24 cellular contexts compared by ENCODE assay signal in the genomic region with DNA sequence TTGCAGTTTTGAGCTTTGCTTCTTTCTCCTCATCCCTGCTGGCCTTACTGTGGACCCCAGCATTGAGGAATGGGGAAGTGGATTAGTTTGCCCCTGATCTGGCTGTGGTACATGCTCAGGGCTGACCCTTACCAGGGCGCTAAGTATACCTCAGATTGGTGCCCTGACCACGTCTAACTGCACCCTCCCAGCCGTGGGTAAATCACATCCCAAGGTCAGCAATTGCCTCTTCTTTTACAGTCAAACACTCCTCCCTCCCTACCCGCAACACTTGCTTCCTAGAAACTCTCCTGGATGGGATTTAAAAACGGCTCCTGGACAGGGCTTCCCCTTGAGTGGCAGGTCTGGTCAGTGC.
"Had no signal": no experiment of that assay in that cellular context is flagged by ENCODE, and none has a peak within 500 bp of the region (broad histone marks: within the 10 kb centered on the region; RNA-seq: fewer than 3 reads in every experiment).

No MANE protein-coding gene starts in this region.

- H2AFZ ChIP-seq: neural progenitor cell had no signal

- H3K4me2 ChIP-seq: neural progenitor cell, smooth muscle cell had no signal

- H3K4me3 ChIP-seq: coronary artery, esophagus squamous epithelium, neural progenitor cell, prostate gland, right atrium auricular region, smooth muscle cell, stomach, thyroid gland had no signal

- H3K9ac ChIP-seq: neural progenitor cell had no signal

- DNase-seq: dermis blood vessel endothelial cell; effector memory CD4-positive, alpha-beta T cell; esophagus squamous epithelium; hypothalamus; immature natural killer cell; kidney; mesenchymal stem cell; midbrain; naive thymus-derived CD4-positive, alpha-beta T cell; nucleus accumbens; stimulated activated CD4-positive, alpha-beta T cell treated with anti-CD3 and anti-CD28 coated beads, Interleukin-12 subunit alpha, Interleukin-12 subunit beta, amount 100 ng/mL, for 4 hours; stimulated activated CD4-positive, alpha-beta T cell treated with anti-CD3 and anti-CD28 coated beads, Interleukin-1b, Interleukin-23, amount 100 ng/mL, for 48 hours; stimulated activated CD4-positive, alpha-beta T cell treated with anti-CD3 and anti-CD28 coated beads, Interleukin-4, amount 100 ng/mL, for 1 hour; stimulated activated CD8-positive, alpha-beta memory T cell treated with anti-CD3 and anti-CD28 coated beads, Interleukin-4, amount 100 ng/mL, for 48 hours; stimulated activated naive CD4-positive, alpha-beta T cell treated with Interleukin-2 at 50 U/mL for 16 hours; stomach; thyroid gland had no signal

- ATAC-seq: left lobe of liver; naive thymus-derived CD4-positive, alpha-beta T cell; sciatic nerve had no signal

- H3K9me3 ChIP-seq: esophagus squamous epithelium, prostate gland, right atrium auricular region, stomach, thyroid gland had no signal

- H3K27me3 ChIP-seq: esophagus squamous epithelium, neural progenitor cell, right atrium auricular region, stomach, thyroid gland had no signal

- H3K27ac ChIP-seq: coronary artery, esophagus squamous epithelium, neural progenitor cell, prostate gland, right atrium auricular region, stomach, thyroid gland had no signal

- H3K36me3 ChIP-seq: esophagus squamous epithelium, neural progenitor cell, prostate gland, right atrium auricular region, stomach, thyroid gland had no signal

- H3K4me1 ChIP-seq: esophagus squamous epithelium, prostate gland, right atrium auricular region, stomach, thyroid gland had no signal
